Comparison of ENCODE assay signal across 28 cellular contexts in genomic region chr19:10010939-10011338, GRCh38. TPM values are rescaled to one million over a fixed set of nuclear protein-coding genes. Genes with fewer than 3 reads are reported as not detected.
DNase-seq lines count a peak whose midpoint lies in the region; ATAC-seq, FAIRE-seq and TF ChIP-seq lines count a peak whose summit lies in the region.
"Had no signal": no experiment of that assay in that cellular context is flagged by ENCODE, and none has a peak within 500 bp of the region (broad histone marks: within the 10 kb centered on the region; RNA-seq: fewer than 3 reads in every experiment).

No MANE protein-coding gene starts in this region.

- no peak overlapping the region for H3K4ac ChIP-seq in IMR-90 (ENCODE audit: low read depth, low read length)

- TF ChIP-seq POLR2A in IMR-90 (IDR thresholded peaks at IDR 0.05; ENCODE audit: low read depth, low read length) (no peak), esophagus squamous epithelium (IDR thresholded peaks at IDR 0.05) (no peak)

- BruUV-seq in IMR-90 (replicated peaks; lab: Mats Ljungman, UMichigan) = no TSS peak

- peak overlapping the region; percentile 5; the same call in 1 of the 2 replicates for H2AK5ac ChIP-seq in IMR-90 (ENCODE audit: low read depth, low read length)

- peaks cover 26% of the 10 kb centered on the region for H3K4me1 ChIP-seq in GM23248 (ENCODE audit: insufficient read depth)
- H3K4me1 ChIP-seq in IMR-90 (ENCODE audit: control insufficient read depth, insufficient read depth, low read length) = peaks cover 15% of the 10 kb centered on the region
- H3K4me1 ChIP-seq in esophagus squamous epithelium = peaks cover 32 to 76% (median 42%) of the 10 kb centered on the region in 3 donors
- peaks cover 3 to 13% (median 10%) of the 10 kb centered on the region in 3 donors for H3K4me1 ChIP-seq in skeletal muscle tissue (ENCODE audit: control insufficient read depth in 3 of 3, insufficient read depth in 3 of 3, low read length in 3 of 3)
- H3K4me1 ChIP-seq in pancreas = peaks cover 0 to 7% (median 6%) of the 10 kb centered on the region in 3 donors

- no peak overlapping the region for H2BK15ac ChIP-seq in IMR-90 (ENCODE audit: low read depth, low read length)

- H4K91ac ChIP-seq in IMR-90 (ENCODE audit: insufficient read depth, low read depth, low read length) = no peak overlapping the region

- H4K20me1 ChIP-seq in GM23248 (ENCODE audit: insufficient read depth) (no peaks in the 10 kb centered on the region), IMR-90 (ENCODE audit: insufficient read depth, low read length) (peaks cover 14% of the 10 kb centered on the region)

- DNase-seq in GM23248 (no peak), IMR-90 (no peak), esophagus squamous epithelium (lab: John Stamatoyannopoulos, UW) (no peak), pancreas (no peak), CD1c-positive myeloid dendritic cell (ENCODE audit: extremely low spot score) (no peak), 8988T (no peak)
- DNase-seq: activated B cell treated with CpG ODN at 0.5 μM for 24 hours; activated CD4-positive, alpha-beta T cell treated with anti-CD3 and anti-CD28 coated beads, Interleukin-2, amount 50 U/mL, for 4 hours; activated naive CD8-positive, alpha-beta T cell treated with anti-CD3 and anti-CD28 coated beads, Interleukin-2, amount 10 ng/mL, durations not matched to agents 7 days and 5 days; CD8-positive, alpha-beta T cell; cortex of kidney; DMS153; naive thymus-derived CD4-positive, alpha-beta T cell; NCI-H2081; NCI-H748 treated with DMSO at 0.1 percent for 48 hours; stimulated activated CD4-positive, alpha-beta T cell treated with anti-CD3 and anti-CD28 coated beads, Interleukin-4, amount 100 ng/mL, for 4 hours; stimulated activated naive CD4-positive, alpha-beta T cell; T-helper 9 cell had no signal

- no peak overlapping the region for H2AFZ ChIP-seq in GM23248
- H2AFZ ChIP-seq in IMR-90 (replicated peaks; ENCODE audit: low read length, poor library complexity) = no peak overlapping the region

- 59 to 61% methylated on average over 9 of the region's 9 CpGs for WGBS in GM23248 (ENCODE audit: low coverage in 1 of 2, low lambda C conversion rate in 2 of 2, missing lambda C conversion rate in 2 of 2), 2 experiments
- WGBS in IMR-90 (ENCODE audit: extremely low coverage in 2 of 2, insufficient read length in 1 of 2), 2 experiments = 84% methylated on average over 4 of the region's 9 CpGs; no CpG with 5 or more reads in 1 of the 2 experiments
- 49 to 65% methylated on average over 9 of the region's 9 CpGs for WGBS in esophagus squamous epithelium, 2 donors
- WGBS in pancreas, 2 donors = 63 to 67% methylated on average over 9 of the region's 9 CpGs

- ATAC-seq in IMR-90 (ENCODE audit: low read depth) (no peak), pancreas (no peak)
- ATAC-seq: CD8-positive, alpha-beta T cell; naive thymus-derived CD4-positive, alpha-beta T cell had no signal

- H2AK9ac ChIP-seq in IMR-90 (replicated peaks; ENCODE audit: low read depth, low read length, poor library complexity) = no peak overlapping the region

- no peak overlapping the region for H2BK5ac ChIP-seq in IMR-90 (ENCODE audit: low read depth, low read length, poor library complexity, severe bottlenecking)

- peak overlapping the region; percentile 89 for H3K9ac ChIP-seq in GM23248
- no peak overlapping the region; the same call in 1 of the 2 replicates for H3K9ac ChIP-seq in IMR-90 (ENCODE audit: low read depth, low read length)
- H3K9ac ChIP-seq in skeletal muscle tissue (ENCODE audit: low read depth in 1 of 3, low read length in 3 of 3) = no peak overlapping the region
- H3K9ac ChIP-seq: parathyroid adenoma had no signal

- H3K36me3 ChIP-seq in GM23248 (ENCODE audit: low read depth) (no peaks in the 10 kb centered on the region), IMR-90 (ENCODE audit: control insufficient read depth, insufficient read depth, low read length) (no peaks in the 10 kb centered on the region), esophagus squamous epithelium (no peaks in the 10 kb centered on the region), skeletal muscle tissue (ENCODE audit: control insufficient read depth in 3 of 3, insufficient read depth in 3 of 3, low read length in 3 of 3) (no peaks in the 10 kb centered on the region), pancreas (no peaks in the 10 kb centered on the region)
- H3K36me3 ChIP-seq: MG63, thoracic aorta had no signal

- H3K18ac ChIP-seq in IMR-90 (ENCODE audit: low read depth, low read length) = no peak overlapping the region

- CTCF ChIA-PET in IMR-90 (lab: Yijun Ruan, JAX) = interaction anchor here (1.3 to 1.5 kb wide), 2 partner anchors 11 to 17 kb away, joined by 4 to 5 read pairs; no protein-coding TSS in a partner anchor

- H4K8ac ChIP-seq in IMR-90 (ENCODE audit: low read depth in 2 of 2, low read length in 2 of 2) = no peak overlapping the region

- no peak overlapping the region for H4K5ac ChIP-seq in IMR-90 (ENCODE audit: low read depth, low read length)

- intact Hi-C loops in IMR-90 (cut with micrococcal nuclease) (no loop called here), esophagus squamous epithelium (cut with DNase I) (no loop called here), pancreas (cut with DNase I) (no loop called here)

- no peaks in the 10 kb centered on the region for H3K27me3 ChIP-seq in GM23248 (replicated peaks; ENCODE audit: insufficient read depth)
- H3K27me3 ChIP-seq in IMR-90 (ENCODE audit: control insufficient read depth, insufficient read depth, low read length) = no peaks in the 10 kb centered on the region
- H3K27me3 ChIP-seq in esophagus squamous epithelium = peaks cover 0 to 85% (median 0%) of the 10 kb centered on the region in 4 donors
- H3K27me3 ChIP-seq in skeletal muscle tissue (ENCODE audit: control insufficient read depth in 3 of 3, insufficient read depth in 3 of 3, low read length in 3 of 3) = peaks cover 27 to 46% (median 29%) of the 10 kb centered on the region in 3 donors
- H3K27me3 ChIP-seq in pancreas = peaks cover 0 to 17% (median 2%) of the 10 kb centered on the region in 4 donors

- POLR2A ChIA-PET in IMR-90 (lab: Charles Lee; ENCODE audit: unreplicated experiment) = no interaction called here

- H3K14ac ChIP-seq in IMR-90 (replicated peaks; ENCODE audit: low read depth, low read length) = no peak overlapping the region

- no peaks in the 10 kb centered on the region for H3K9me3 ChIP-seq in GM23248 (ENCODE audit: low read depth)
- H3K9me3 ChIP-seq in IMR-90 (ENCODE audit: control insufficient read depth, insufficient read depth, low read length) = no peaks in the 10 kb centered on the region
- no peaks in the 10 kb centered on the region for H3K9me3 ChIP-seq in esophagus squamous epithelium
- no peaks in the 10 kb centered on the region for H3K9me3 ChIP-seq in skeletal muscle tissue (ENCODE audit: control insufficient read depth in 3 of 3, low read length in 3 of 3)
- no peaks in the 10 kb centered on the region for H3K9me3 ChIP-seq in pancreas
- H3K9me3 ChIP-seq: body of pancreas, MG63, thoracic aorta had no signal

- H3K79me1 ChIP-seq in IMR-90 (ENCODE audit: low read depth in 1 of 2, low read length in 2 of 2) = peaks cover 2 to 9% of the 10 kb centered on the region in 2 experiments; a peak in 3 of 4 replicates

- TF ChIP-seq RAD21 in IMR-90 (IDR thresholded peaks at IDR 0.05; ENCODE audit: low read length) = no peak

- FAIRE-seq in pancreas (lab: Jason Lieb, UNC) = no peak

- H3K4me3 ChIP-seq in GM23248 (peak overlapping the region; percentile 74; the same call in 1 of the 2 replicates), IMR-90 (ENCODE audit: insufficient read depth, low read depth, low read length) (no peak overlapping the region), esophagus squamous epithelium (peak overlapping the region in 1 of 4 donors; percentile 39), skeletal muscle tissue (ENCODE audit: low read length in 3 of 3) (no peak overlapping the region), pancreas (no peak overlapping the region)
- H3K4me3 ChIP-seq: body of pancreas had no signal

- H3F3A ChIP-seq in GM23248 (ENCODE audit: insufficient read depth) = peaks cover 12% of the 10 kb centered on the region

- H3K4me2 ChIP-seq in GM23248 (ENCODE audit: unreplicated experiment) = peak overlapping the region; percentile 76
- no peak overlapping the region; the same call in 1 of the 2 replicates for H3K4me2 ChIP-seq in IMR-90 (ENCODE audit: low read depth, low read length)

- TF ChIP-seq CTCF in IMR-90 (conservative IDR thresholded peaks at IDR 0.05; ENCODE audit: low read depth, low read length) = no peak
- TF ChIP-seq CTCF in esophagus squamous epithelium (IDR thresholded peaks at IDR 0.05) = no peak
- TF ChIP-seq CTCF in pancreas (IDR thresholded peaks at IDR 0.05) = no peak

- dilution Hi-C loops in IMR-90 (cut with HindIII; ENCODE audit: low sequenced_read_pairs, unreplicated experiment) = no loop called here

- H3K23ac ChIP-seq in IMR-90 (ENCODE audit: low read depth, low read length) = no peak overlapping the region

- no peak overlapping the region for H3K56ac ChIP-seq in IMR-90 (ENCODE audit: extremely low read depth, insufficient read depth, low read length)

- no peaks in the 10 kb centered on the region for H3K9me2 ChIP-seq in GM23248 (ENCODE audit: insufficient read depth)

- no peak overlapping the region for H2BK120ac ChIP-seq in IMR-90 (ENCODE audit: low read depth, low read length)

- H3K9me1 ChIP-seq in IMR-90 (ENCODE audit: insufficient read depth, low read length) = peaks cover 20% of the 10 kb centered on the region

- no peak overlapping the region for H2BK20ac ChIP-seq in IMR-90 (ENCODE audit: low read depth, low read length)

- in situ Hi-C loops in GM23248 (cut with MboI) (no loop called here), IMR-90 (cut with MboI; ENCODE audit: low sequenced_read_pairs) (no loop called here)

- no peaks in the 10 kb centered on the region for H3K79me2 ChIP-seq in GM23248 (ENCODE audit: insufficient read depth)
- H3K79me2 ChIP-seq: parathyroid adenoma had no signal

- H3K27ac ChIP-seq in GM23248 (no peak overlapping the region), IMR-90 (ENCODE audit: insufficient read depth, low read length) (no peak overlapping the region), esophagus squamous epithelium (peak overlapping the region in 3 of 4 donors; percentile 69 to 84 (median 71)), skeletal muscle tissue (ENCODE audit: low read depth, low read length) (peak overlapping the region; percentile 2), pancreas (no peak overlapping the region)
- H3K27ac ChIP-seq: body of pancreas, parathyroid adenoma, thoracic aorta had no signal

RNA-seq across cellular contexts. Expression of gene COL5A3, which starts 0.6 kb away (rescaled TPM):
- 22.8 and 26.8 TPM in 2 replicates for total RNA-seq in GM23248 (2014; rRNA removed; shearing (Covaris generic))
- 4.1 and 4.2 TPM in 2 replicates for polyA plus RNA-seq in GM23248 (2016; fragmentation: Nextera tagmentation; extraction: Ambion mirVana)
- total RNA-seq in IMR-90 (2012; rRNA removed) = 0.54 and 0.56 TPM in 2 replicates
- 1.5 TPM in 2 replicates for polyA plus RNA-seq in IMR-90 (2012; rRNA removed)
- 1.1 and 1.5 TPM in 2 replicates for polyA plus RNA-seq in IMR-90 (2012; cell fraction: cytosol; rRNA removed)
- polyA plus RNA-seq in IMR-90 (2012; cell fraction: nucleus; rRNA removed; ENCODE audit: low replicate concordance) = 5.1 TPM in 2 replicates
- total RNA-seq in esophagus squamous epithelium = 1 to 10 TPM; 3.7 to 7.4 (median 5.2) TPM
- 43.3 TPM for total RNA-seq in skeletal muscle tissue
- 1 to 10 TPM; 1.0 to 4.0 (median 2.0) TPM for total RNA-seq in pancreas
- 1 to 10 TPM; 6.4 to 8.7 TPM for polyA plus RNA-seq in pancreas
- total RNA-seq: activated B cell treated with CpG ODN at 0.5 μM for 24 hours had no signal
- polyA plus RNA-seq: naive thymus-derived CD4-positive, alpha-beta T cell had no signal

RNA-seq across cellular contexts. Expression of gene RDH8, which starts 2.3 kb away (rescaled TPM):
- 0.97 TPM in 1 of 2 replicates, not detected in the other for total RNA-seq in GM23248 (2014; rRNA removed; shearing (Covaris generic))
- polyA plus RNA-seq in GM23248 (2016; fragmentation: Nextera tagmentation; extraction: Ambion mirVana) (0.19 TPM in 1 of 2 replicates, not detected in the other), IMR-90 (2012; rRNA removed) (not detected in 2 replicates), pancreas (not detected)
- total RNA-seq in IMR-90 (2012; rRNA removed) (0.18 TPM in 1 of 2 replicates, not detected in the other), esophagus squamous epithelium (not detected), skeletal muscle tissue (not detected), pancreas (not detected)
- polyA plus RNA-seq in IMR-90 (2012; cell fraction: cytosol; rRNA removed) = not detected in 2 replicates
- polyA plus RNA-seq in IMR-90 (2012; cell fraction: nucleus; rRNA removed; ENCODE audit: low replicate concordance) = 0.29 and 0.38 TPM in 2 replicates
- total RNA-seq: activated B cell treated with CpG ODN at 0.5 μM for 24 hours; activated naive CD8-positive, alpha-beta T cell treated with anti-CD3 and anti-CD28 coated beads, Interleukin-2, amount 10 ng/mL, durations not matched to agents 7 days and 5 days; activated T-helper 2 cell treated with anti-CD3 and anti-CD28 coated beads, Interferon-gamma antibody, Interleukin-2, Interleukin-4, amounts not matched to agents 10 μg/mL and 5 μg/mL and 100 μg/mL, durations not matched to agents 14 hours and 24 hours and 36 hours; body of pancreas; CD8-positive, alpha-beta T cell; endodermal cell; glomerular endothelial cell; mesothelial cell of epicardium; naive thymus-derived CD4-positive, alpha-beta T cell; right cardiac atrium; thoracic aorta had no signal
- polyA plus RNA-seq: naive thymus-derived CD4-positive, alpha-beta T cell; right cardiac atrium had no signal

Comparison
In these comparisons a context has a peak if more than half of its experiments do, and no peak if none do; other contexts are left out.
1. H3K27ac ChIP-seq: peak in esophagus squamous epithelium (3 of 4) and skeletal muscle tissue (single experiment); none in GM23248 (single experiment), IMR-90 (single experiment) and pancreas (0 of 4).